ENCODE assay signal across 8 cellular contexts in the genomic region with DNA sequence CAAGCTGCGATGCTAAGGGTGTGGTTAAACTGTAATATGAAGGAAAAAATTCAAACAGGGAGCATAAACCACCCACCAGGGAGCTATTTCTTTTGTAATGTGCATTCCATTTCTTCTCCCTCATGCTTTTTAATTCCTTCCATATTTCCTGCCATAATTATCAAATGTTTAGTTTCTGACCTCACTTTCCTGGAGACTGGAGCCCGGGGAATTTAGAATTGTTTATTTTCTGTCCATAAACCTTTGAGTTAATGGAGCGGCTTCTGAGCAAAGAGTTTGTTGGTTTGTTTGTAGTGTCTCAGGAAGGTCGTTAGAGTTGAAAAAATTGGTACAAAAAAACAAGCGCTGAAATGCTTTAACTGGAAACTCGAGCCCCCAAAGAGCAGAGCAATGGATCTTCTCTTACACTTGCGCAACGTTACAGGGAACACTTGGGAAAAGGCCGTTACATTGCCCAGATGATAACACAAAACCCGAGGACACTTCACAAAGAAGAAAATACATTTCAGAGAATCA. TPM values are rescaled to one million over a fixed set of nuclear protein-coding genes. Genes with fewer than 3 reads are reported as not detected.
DNase-seq lines count a peak whose midpoint lies in the region; ATAC-seq, FAIRE-seq and TF ChIP-seq lines count a peak whose summit lies in the region.

No MANE protein-coding gene starts in this region.

- H3K4me1 ChIP-seq in astrocyte (ENCODE audit: insufficient read depth, low read length): peaks cover 30% of the 10 kb centered on the region
- H3K4me1 ChIP-seq in subcutaneous abdominal adipose tissue (ENCODE audit: control insufficient read depth in 5 of 5, insufficient read depth in 5 of 5, low read length in 5 of 5): peaks cover 14 to 56% (median 48%) of the 10 kb centered on the region in 5 donors

- no peak overlapping the region for H2AFZ ChIP-seq in astrocyte (ENCODE audit: low read depth, low read length)

- H3K36me3 Mint-ChIP-seq in astrocyte (ENCODE audit: low read depth, unreplicated experiment) (peaks cover 15% of the 10 kb centered on the region), immature natural killer cell (no peaks in the 10 kb centered on the region)

- peaks cover 60% of the 10 kb centered on the region for H3K79me2 ChIP-seq in astrocyte (ENCODE audit: insufficient read depth, low read length)

- ATAC-seq in GM19328 (IDR thresholded peaks at IDR 0.05; ENCODE audit: unreplicated experiment): no peak
- ATAC-seq in HG02798 (IDR thresholded peaks at IDR 0.05; ENCODE audit: poor library complexity, unreplicated experiment): no peak

- no peak for TF ChIP-seq CTCF in astrocyte (IDR thresholded peaks at IDR 0.05; ENCODE audit: insufficient read depth, low read depth, low read length)

- peaks cover 24% of the 10 kb centered on the region for H3K4me1 Mint-ChIP-seq in astrocyte (ENCODE audit: low read depth, unreplicated experiment)
- H3K4me1 Mint-ChIP-seq in immature natural killer cell: peaks cover 7 to 14% of the 10 kb centered on the region in 2 donors

- H3K27ac Mint-ChIP-seq in astrocyte (ENCODE audit: unreplicated experiment): peak overlapping the region; percentile 82
- no peak overlapping the region for H3K27ac Mint-ChIP-seq in immature natural killer cell

- no peaks in the 10 kb centered on the region for H3K9me3 ChIP-seq in astrocyte (ENCODE audit: insufficient read depth, low read depth, low read length)
- no peaks in the 10 kb centered on the region for H3K9me3 ChIP-seq in subcutaneous abdominal adipose tissue (ENCODE audit: control insufficient read depth in 5 of 5, low read length in 5 of 5)

- no peaks in the 10 kb centered on the region for H3K27me3 Mint-ChIP-seq in astrocyte (ENCODE audit: low read depth, unreplicated experiment)
- H3K27me3 Mint-ChIP-seq in immature natural killer cell (ENCODE audit: low read depth in 3 of 3): peaks cover 12 to 18% (median 14%) of the 10 kb centered on the region in 3 donors

- H3K4me3 ChIP-seq in astrocyte (ENCODE audit: insufficient read depth, low read depth, low read length) (peak overlapping the region; percentile 93), subcutaneous abdominal adipose tissue (ENCODE audit: low read depth in 1 of 5, low read length in 5 of 5) (peak overlapping the region; percentile 76 to 86 (median 82))

- H3K9me3 Mint-ChIP-seq in astrocyte (ENCODE audit: unreplicated experiment): no peaks in the 10 kb centered on the region
- no peaks in the 10 kb centered on the region for H3K9me3 Mint-ChIP-seq in immature natural killer cell

- H3K4me3 Mint-ChIP-seq in astrocyte (ENCODE audit: unreplicated experiment): peak overlapping the region; percentile 92
- H3K4me3 Mint-ChIP-seq in immature natural killer cell: peak overlapping the region; percentile 34 to 77 (median 65)

- H3K27ac ChIP-seq in astrocyte (ENCODE audit: low read depth, low read length) (peak overlapping the region; percentile 94), subcutaneous abdominal adipose tissue (ENCODE audit: low read depth, low read length) (peak overlapping the region; percentile 94)

- H3K27me3 ChIP-seq in astrocyte (ENCODE audit: insufficient read depth, low read length) (no peaks in the 10 kb centered on the region), subcutaneous abdominal adipose tissue (ENCODE audit: control insufficient read depth in 5 of 5, insufficient read depth in 4 of 5, low read length in 5 of 5) (no peaks in the 10 kb centered on the region)

- H4K20me1 ChIP-seq in astrocyte (ENCODE audit: insufficient read depth, low read length): peaks cover 46% of the 10 kb centered on the region

- H3K4me2 ChIP-seq in astrocyte (ENCODE audit: low read length): peak overlapping the region; percentile 94

- peak; percentile 41 for DNase-seq in DMS79 treated with DMSO at 0.1 percent for 48 hours (lab: John Stamatoyannopoulos, UW)
- no peak for DNase-seq in DMS79 (lab: John Stamatoyannopoulos, UW)
- peak; percentile 63 for DNase-seq in astrocyte (ENCODE audit: low read depth)
- no peak for DNase-seq in immature natural killer cell
- no peak for DNase-seq in mesenteric fat pad (ENCODE audit: low spot score)

- peaks cover 14% of the 10 kb centered on the region for H3K36me3 ChIP-seq in astrocyte (ENCODE audit: insufficient read depth, low read length)
- H3K36me3 ChIP-seq in subcutaneous abdominal adipose tissue (ENCODE audit: control insufficient read depth in 5 of 5, insufficient read depth in 5 of 5, low read length in 5 of 5): peaks cover 0 to 8% (median 6%) of the 10 kb centered on the region in 5 donors

- peak; percentile 71 for FAIRE-seq in astrocyte (lab: Jason Lieb, UNC)

- peak overlapping the region; percentile 99 for H3K9ac ChIP-seq in astrocyte (ENCODE audit: low read length)
- peak overlapping the region; percentile 50 to 98 (median 90) for H3K9ac ChIP-seq in subcutaneous abdominal adipose tissue (ENCODE audit: low read length in 5 of 5)

RNA-seq across cellular contexts. Expression of gene FSTL1, which starts 1.0 kb away (rescaled TPM):
- total RNA-seq in astrocyte: 1,010 and 1,056 TPM in 2 replicates
- polyA plus RNA-seq in immature natural killer cell: 1 to 10 TPM in 1 of 3 donors, not detected in 2; 1.7 TPM
- total RNA-seq in mesenteric fat pad: 1,301 TPM

Comparison
In these comparisons a context has a peak if more than half of its experiments do, and no peak if none do; other contexts are left out.
1. DNase-seq: peak in DMS79 treated with DMSO at 0.1 percent for 48 hours (single experiment) and astrocyte (single experiment); none in DMS79 (single experiment), immature natural killer cell (0 of 3) and mesenteric fat pad (single experiment).